Comparison of ENCODE assay signal across 1 cellular context in genomic region chr11:95764267-95764898, GRCh38.
TF ChIP-seq lines count a peak whose summit lies in the region.

No MANE protein-coding gene starts in this region.

TF ChIP-seq in IMR-90, 13 proteins besides CTCF, POLR2A, EP300 and RAD21:
- TF ChIP-seq MAZ (IDR thresholded peaks at IDR 0.05; ENCODE audit: borderline replicate concordance, low read depth, low read length) (no peak), SMC3 (IDR thresholded peaks at IDR 0.05; ENCODE audit: low read depth, low read length) (peak; percentile 74)
